ENCODE assay signal across 1 cellular context in genomic region chr14:91555531-91555930, GRCh38.
TF ChIP-seq lines count a peak whose summit lies in the region.

No MANE protein-coding gene starts in this region.

TF ChIP-seq in HepG2, 621 proteins besides CTCF, POLR2A, EP300 and RAD21:
- TF ChIP-seq NFYB (CRISPR knock-in tag; IDR thresholded peaks at IDR 0.05): no peak
- no peak for TF ChIP-seq WIZ (CRISPR knock-in tag; IDR thresholded peaks at IDR 0.05)
- TF ChIP-seq ONECUT2 (CRISPR knock-in tag; IDR thresholded peaks at IDR 0.05): peak; percentile 73
- peak; percentile 79 for TF ChIP-seq CEBPG (CRISPR knock-in tag; IDR thresholded peaks at IDR 0.05)
- no peak for TF ChIP-seq ZNF564 (CRISPR knock-in tag; IDR thresholded peaks at IDR 0.05)
- peak; percentile 48; the same call in 1 of the 2 replicates for TF ChIP-seq HDAC1 (CRISPR knock-in tag; IDR thresholded peaks at IDR 0.05)
- TF ChIP-seq KDM5A (IDR thresholded peaks at IDR 0.05; ENCODE audit: borderline replicate concordance, low read length): no peak
- TF ChIP-seq CEBPB (IDR thresholded peaks at IDR 0.05; ENCODE audit: borderline replicate concordance, low read depth, low read length): peak; percentile 82
TF ChIP-seq in HepG2: peak in this region for 4.
